19 cellular contexts compared by ENCODE assay signal in genomic region chr5:113507601-113508000, GRCh38. TPM values are rescaled to one million over a fixed set of nuclear protein-coding genes. Genes with fewer than 3 reads are reported as not detected.
DNase-seq lines count a peak whose midpoint lies in the region; ATAC-seq, FAIRE-seq and TF ChIP-seq lines count a peak whose summit lies in the region.
"Had no signal": no experiment of that assay in that cellular context is flagged by ENCODE, and none has a peak within 500 bp of the region (broad histone marks: within the 10 kb centered on the region; RNA-seq: fewer than 3 reads in every experiment).

No MANE protein-coding gene starts in this region.

- H3K27me3 ChIP-seq in K562 (ENCODE audit: control insufficient read depth in 2 of 2, insufficient read depth in 2 of 2, low read length in 2 of 2) (peaks cover 0 to 8% of the 10 kb centered on the region in 2 experiments; a peak in 3 of 5 replicates), hepatocyte (no peaks in the 10 kb centered on the region)
- H3K27me3 ChIP-seq: SJSA1 had no signal

- no peak for FAIRE-seq in K562 (lab: Jason Lieb, UNC)
- no peak for FAIRE-seq in urothelium cell line (lab: Jason Lieb, UNC)
- FAIRE-seq in H54 (lab: Jason Lieb, UNC): no peak

- intact Hi-C loops in K562 (cut with micrococcal nuclease) (loop anchor here (5.0 kb wide), 1 partner anchor 60 kb away; no protein-coding TSS in a partner anchor), Right ventricle myocardium superior (cut with DNase I) (no loop called here)

- no peaks in the 10 kb centered on the region for H3K36me3 Mint-ChIP-seq in activated naive CD8-positive, alpha-beta T cell treated with anti-CD3 and anti-CD28 coated beads, Interleukin-2, amount 10 ng/mL, durations not matched to agents 7 days and 5 days
- H3K36me3 Mint-ChIP-seq in activated naive CD8-positive, alpha-beta T cell treated with anti-CD3 and anti-CD28 coated beads, Interleukin-2, amount 50 U/mL, for 24 hours (ENCODE audit: low read depth): no peaks in the 10 kb centered on the region

- H3K36me3 ChIP-seq in K562 (ENCODE audit: control insufficient read depth, insufficient read depth, low read length) (no peaks in the 10 kb centered on the region), hepatocyte (replicated peaks; ENCODE audit: insufficient read depth, low read depth) (no peaks in the 10 kb centered on the region)
- H3K36me3 ChIP-seq: BLaER1 treated with 17β-estradiol and CSF1 and Interleukin-3, amounts not matched to agents 10 nM and 100 nM; SJSA1; WERI-Rb-1 had no signal

- TF ChIP-seq CTCF in K562 (IDR thresholded peaks at IDR 0.05 in 2 of 3, conservative IDR thresholded peaks at IDR 0.05 in 1 of 3; ENCODE audit: insufficient read depth in 2 of 3, low read depth in 1 of 3, low read length in 3 of 3) (no peak), hepatocyte (IDR thresholded peaks at IDR 0.05; ENCODE audit: poor library complexity) (no peak)

- no peaks in the 10 kb centered on the region for H3K79me2 ChIP-seq in K562 (ENCODE audit: control insufficient read depth, insufficient read depth, low read length)
- no peaks in the 10 kb centered on the region for H3K79me2 ChIP-seq in hepatocyte

- peak overlapping the region; percentile 23 for H3K4me3 Mint-ChIP-seq in activated naive CD8-positive, alpha-beta T cell treated with anti-CD3 and anti-CD28 coated beads, Interleukin-2, amount 10 ng/mL, durations not matched to agents 7 days and 5 days
- H3K4me3 Mint-ChIP-seq in activated naive CD8-positive, alpha-beta T cell treated with anti-CD3 and anti-CD28 coated beads, Interleukin-2, amount 50 U/mL, for 24 hours: no peak overlapping the region
- H3K4me3 Mint-ChIP-seq: T-helper 17 cell had no signal

- in situ Hi-C loops in K562 (cut with MboI): no loop called here

- no peak overlapping the region for H3K9ac ChIP-seq in K562 (ENCODE audit: insufficient read depth in 1 of 2, low read depth in 2 of 2, low read length in 2 of 2)
- H3K9ac ChIP-seq: BLaER1 treated with 17β-estradiol and CSF1 and Interleukin-3, amounts not matched to agents 10 nM and 100 nM had no signal

- no peak for TF ChIP-seq EP300 in K562 (IDR thresholded peaks at IDR 0.05; ENCODE audit: low read length)

- no peak for DNase-seq in activated naive CD8-positive, alpha-beta T cell treated with anti-CD3 and anti-CD28 coated beads, Interleukin-2, amount 10 ng/mL, durations not matched to agents 7 days and 5 days
- no peak for DNase-seq in activated naive CD8-positive, alpha-beta T cell treated with anti-CD3 and anti-CD28 coated beads, Interleukin-2, amount 50 U/mL, for 24 hours
- DNase-seq in MV-4-11 (lab: John Stamatoyannopoulos, UW) (peak; percentile 77), K562 (ENCODE audit: extremely low read depth in 1 of 4, low spot score in 3 of 4) (no peak), urothelium cell line (ENCODE audit: low spot score) (no peak), hepatocyte (ENCODE audit: low spot score) (no peak), H54 (ENCODE audit: insufficient read length, low spot score) (no peak), Right ventricle myocardium superior (no peak)
- DNase-seq: activated CD4-positive, alpha-beta T cell treated with anti-CD3 and anti-CD28 coated beads, Interleukin-2, amount 50 U/mL, for 1 hour; activated T-cell treated with anti-CD3 and anti-CD28 coated beads, Interleukin-2, amount 50 U/mL, for 1 hour; NCI-H1417; NCI-H510A treated with DMSO at 0.1 percent for 48 hours; PC-3; stimulated activated CD4-positive, alpha-beta T cell treated with anti-CD3 and anti-CD28 coated beads, Interleukin-2, amount 100 ng/mL, for 48 hours; T-helper 17 cell; WERI-Rb-1 had no signal

- no peaks in the 10 kb centered on the region for H3K9me2 ChIP-seq in hepatocyte (replicated peaks; ENCODE audit: insufficient read depth)

- ATAC-seq in activated naive CD8-positive, alpha-beta T cell treated with anti-CD3 and anti-CD28 coated beads, Interleukin-2, amount 10 ng/mL, durations not matched to agents 7 days and 5 days (ENCODE audit: low read depth): peak; percentile 60
- ATAC-seq in activated naive CD8-positive, alpha-beta T cell treated with anti-CD3 and anti-CD28 coated beads, Interleukin-2, amount 50 U/mL, for 24 hours: no peak
- ATAC-seq in K562: no peak
- ATAC-seq in Right ventricle myocardium superior (ENCODE audit: poor library complexity): no peak
- ATAC-seq: PC-3, T-helper 17 cell had no signal

- POLR2A ChIA-PET in activated naive CD8-positive, alpha-beta T cell treated with anti-CD3 and anti-CD28 coated beads, Interleukin-2, amount 10 ng/mL, durations not matched to agents 7 days and 5 days (lab: Charles Lee): interaction anchor here (0.9 kb wide), 1 partner anchor 128 kb away, joined by 3 read pairs; no protein-coding TSS in a partner anchor
- POLR2A ChIA-PET in K562 (lab: Yijun Ruan, JAX): interaction anchor here (0.6 kb wide), 1 partner anchor 361 kb away, joined by 3 read pairs; no protein-coding TSS in a partner anchor

- TF ChIP-seq RAD21 in K562 (CRISPR knock-in tag; conservative IDR thresholded peaks at IDR 0.05 in 1 of 2, IDR thresholded peaks at IDR 0.05 in 1 of 2): no peak

- H3K27ac ChIP-seq in K562 (ENCODE audit: extremely low read depth, low read depth, low read length) (no peak overlapping the region), hepatocyte (no peak overlapping the region)
- H3K27ac ChIP-seq: BLaER1 treated with 17β-estradiol and CSF1 and Interleukin-3, amounts not matched to agents 10 nM and 100 nM; SJSA1; WERI-Rb-1 had no signal

- no peak overlapping the region for H3K27ac Mint-ChIP-seq in activated naive CD8-positive, alpha-beta T cell treated with anti-CD3 and anti-CD28 coated beads, Interleukin-2, amount 10 ng/mL, durations not matched to agents 7 days and 5 days
- H3K27ac Mint-ChIP-seq in activated naive CD8-positive, alpha-beta T cell treated with anti-CD3 and anti-CD28 coated beads, Interleukin-2, amount 50 U/mL, for 24 hours: no peak overlapping the region
- H3K27ac Mint-ChIP-seq: T-helper 17 cell had no signal

- H2AFZ ChIP-seq in K562 (ENCODE audit: low read depth, low read length): no peak overlapping the region
- H2AFZ ChIP-seq in hepatocyte: no peak overlapping the region

- H3K4me1 ChIP-seq in K562 (replicated peaks in 1 of 2; ENCODE audit: control insufficient read depth in 2 of 2, insufficient read depth in 2 of 2, low read length in 2 of 2): no peaks in the 10 kb centered on the region
- no peaks in the 10 kb centered on the region for H3K4me1 ChIP-seq in hepatocyte (ENCODE audit: insufficient read depth)

- H3K4me2 ChIP-seq in K562 (ENCODE audit: insufficient read depth, low read length): no peak overlapping the region
- H3K4me2 ChIP-seq in hepatocyte: no peak overlapping the region
- H3K4me2 ChIP-seq: smooth muscle cell had no signal

- TF ChIP-seq POLR2A in K562 (conservative IDR thresholded peaks at IDR 0.05): no peak
- TF ChIP-seq POLR2A in H54 (IDR thresholded peaks at IDR 0.05; ENCODE audit: low read depth, low read length): no peak

- H4K20me1 ChIP-seq in K562 (replicated peaks; ENCODE audit: control insufficient read depth, insufficient read depth, low read length): no peaks in the 10 kb centered on the region
- no peaks in the 10 kb centered on the region for H4K20me1 ChIP-seq in hepatocyte (ENCODE audit: insufficient read depth, poor library complexity, severe bottlenecking)
- H4K20me1 ChIP-seq: BLaER1 treated with 17β-estradiol and CSF1 and Interleukin-3, amounts not matched to agents 10 nM and 100 nM had no signal

- peaks cover 2% of the 10 kb centered on the region for H3K9me3 ChIP-seq in K562 (replicated peaks; ENCODE audit: control insufficient read depth, insufficient read depth, low read depth, low read length)
- no peaks in the 10 kb centered on the region for H3K9me3 ChIP-seq in hepatocyte (ENCODE audit: low read depth)
- H3K9me3 ChIP-seq: SJSA1 had no signal

- no peaks in the 10 kb centered on the region for H3K9me1 ChIP-seq in K562 (ENCODE audit: control insufficient read depth, insufficient read depth, low read length)

- CTCF ChIA-PET in K562 (lab: Yijun Ruan, JAX; ENCODE audit: low intra/inter-chr PET ratio): no interaction called here

- no TSS peak for BruUV-seq in K562 (replicated peaks; lab: Mats Ljungman, UMichigan)

- H3K4me1 Mint-ChIP-seq in activated naive CD8-positive, alpha-beta T cell treated with anti-CD3 and anti-CD28 coated beads, Interleukin-2, amount 10 ng/mL, durations not matched to agents 7 days and 5 days: peaks cover 22% of the 10 kb centered on the region
- no peaks in the 10 kb centered on the region for H3K4me1 Mint-ChIP-seq in activated naive CD8-positive, alpha-beta T cell treated with anti-CD3 and anti-CD28 coated beads, Interleukin-2, amount 50 U/mL, for 24 hours

- H3K27me3 Mint-ChIP-seq in activated naive CD8-positive, alpha-beta T cell treated with anti-CD3 and anti-CD28 coated beads, Interleukin-2, amount 10 ng/mL, durations not matched to agents 7 days and 5 days: peaks cover 44% of the 10 kb centered on the region
- peaks cover 41% of the 10 kb centered on the region for H3K27me3 Mint-ChIP-seq in activated naive CD8-positive, alpha-beta T cell treated with anti-CD3 and anti-CD28 coated beads, Interleukin-2, amount 50 U/mL, for 24 hours

- no peaks in the 10 kb centered on the region for H3K9me3 Mint-ChIP-seq in activated naive CD8-positive, alpha-beta T cell treated with anti-CD3 and anti-CD28 coated beads, Interleukin-2, amount 10 ng/mL, durations not matched to agents 7 days and 5 days
- no peaks in the 10 kb centered on the region for H3K9me3 Mint-ChIP-seq in activated naive CD8-positive, alpha-beta T cell treated with anti-CD3 and anti-CD28 coated beads, Interleukin-2, amount 50 U/mL, for 24 hours

- H3K4me3 ChIP-seq in K562 (no peak overlapping the region), hepatocyte (no peak overlapping the region)
- H3K4me3 ChIP-seq: BLaER1 treated with 17β-estradiol and CSF1 and Interleukin-3, amounts not matched to agents 10 nM and 100 nM; SJSA1; smooth muscle cell had no signal

RNA-seq across cellular contexts. Expression of gene YTHDC2, which starts 5.9 kb away (rescaled TPM):
- total RNA-seq in activated naive CD8-positive, alpha-beta T cell treated with anti-CD3 and anti-CD28 coated beads, Interleukin-2, amount 10 ng/mL, durations not matched to agents 7 days and 5 days: 10 to 100 TPM; 37.7 to 37.9 TPM
- 23.4 and 114 TPM in 2 replicates for total RNA-seq in K562 (2011; cell fraction: chromatin; rRNA removed; ENCODE audit: low replicate concordance)
- 17.3 and 19.3 TPM in 2 replicates for total RNA-seq in K562 (2011; cell fraction: nucleolus; rRNA removed)
- 26.2 and 27.1 TPM in 2 replicates for total RNA-seq in K562 (2011; cell fraction: nucleoplasm; rRNA removed)
- total RNA-seq in K562 (2014; rRNA removed): 14.5 and 18.4 TPM in 2 replicates
- total RNA-seq in K562 (2014; rRNA removed; fragmentation: Illumina TruSeq; extraction: Trizol): 21.3 and 21.6 TPM in 2 replicates
- total RNA-seq in K562 (2015; rRNA removed; fragmentation: Illumina TruSeq; extraction: Trizol): 17.0 and 17.9 TPM in 2 replicates
- 20.0 and 20.3 TPM in 2 replicates for total RNA-seq in K562 (2021)
- 11.7 and 15.6 TPM in 2 replicates for polyA plus RNA-seq in K562 (2011; rRNA removed)
- 2.5 and 4.2 TPM in 2 replicates for polyA plus RNA-seq in K562 (2011; cell fraction: cytosol; rRNA removed)
- polyA plus RNA-seq in K562 (2011; cell fraction: nucleus; rRNA removed): 16.5 and 18.9 TPM in 2 replicates
- polyA plus RNA-seq in K562 (2012): 9.9 and 10.4 TPM in 2 replicates
- polyA plus RNA-seq in K562 (2014; fragmentation: Illumina TruSeq; extraction: Trizol): 15.2 and 15.9 TPM in 2 replicates
- 1 to 10 TPM; 2.7 to 5.1 TPM for polyA plus RNA-seq in K562 (2014; fragmentation: Nextera tagmentation; extraction: Ambion mirVana)
- polyA plus RNA-seq in K562 (2014; rRNA removed): 14.0 and 16.0 TPM in 2 replicates
- polyA minus RNA-seq in K562 (2011; rRNA and poly(A)+ RNA removed): 39.6 and 52.6 TPM in 2 replicates
- polyA minus RNA-seq in K562 (2011; cell fraction: cytosol; rRNA and poly(A)+ RNA removed): 9.2 and 9.6 TPM in 2 replicates
- polyA minus RNA-seq in K562 (2011; cell fraction: nucleus; rRNA and poly(A)+ RNA removed): 43.6 and 46.3 TPM in 2 replicates
- total RNA-seq in hepatocyte: 25.6 and 26.3 TPM in 2 replicates
- 9.1 and 11.1 TPM in 2 replicates for polyA plus RNA-seq in hepatocyte
- total RNA-seq in Right ventricle myocardium superior: 12.9 TPM

RNA-seq across cellular contexts. Expression of gene MCC, which starts 19.3 kb away (rescaled TPM):
- total RNA-seq in activated naive CD8-positive, alpha-beta T cell treated with anti-CD3 and anti-CD28 coated beads, Interleukin-2, amount 10 ng/mL, durations not matched to agents 7 days and 5 days: 1 to 10 TPM; 3.8 to 4.4 TPM
- total RNA-seq in K562 (2011; cell fraction: chromatin; rRNA removed; ENCODE audit: low replicate concordance): 0.05 TPM in 1 of 2 replicates, not detected in the other
- total RNA-seq in K562 (2011; cell fraction: nucleolus; rRNA removed): 0.13 TPM in 1 of 2 replicates, not detected in the other
- 0.15 TPM in 1 of 2 replicates, not detected in the other for total RNA-seq in K562 (2011; cell fraction: nucleoplasm; rRNA removed)
- total RNA-seq in K562 (2014; rRNA removed) (0.04 TPM in 1 of 2 replicates, not detected in the other), K562 (2014; rRNA removed; fragmentation: Illumina TruSeq; extraction: Trizol) (0.04 and 0.06 TPM in 2 replicates), K562 (2015; rRNA removed; fragmentation: Illumina TruSeq; extraction: Trizol) (0.04 TPM in 1 of 2 replicates, not detected in the other), K562 (2021) (0.07 and 0.18 TPM in 2 replicates), hepatocyte (22.0 and 31.5 TPM in 2 replicates), Right ventricle myocardium superior (29.4 TPM)
- polyA plus RNA-seq in K562 (2011; rRNA removed) (0.01 and 0.06 TPM in 2 replicates), K562 (2014; fragmentation: Illumina TruSeq; extraction: Trizol) (0.03 and 0.07 TPM in 2 replicates), K562 (2014; fragmentation: Nextera tagmentation; extraction: Ambion mirVana) (under 1 TPM; 0.06 to 0.24 TPM), K562 (2014; rRNA removed) (0.04 and 0.05 TPM in 2 replicates), hepatocyte (8.3 and 13.2 TPM in 2 replicates)
- under 0.01 and 0.03 TPM in 2 replicates for polyA plus RNA-seq in K562 (2011; cell fraction: cytosol; rRNA removed)
- polyA plus RNA-seq in K562 (2011; cell fraction: nucleus; rRNA removed): not detected in 2 replicates
- polyA plus RNA-seq in K562 (2012): 0.08 and 0.11 TPM in 2 replicates
- polyA minus RNA-seq in K562 (2011; rRNA and poly(A)+ RNA removed): 0.03 and 0.04 TPM in 2 replicates
- polyA minus RNA-seq in K562 (2011; cell fraction: cytosol; rRNA and poly(A)+ RNA removed): not detected in 2 replicates
- polyA minus RNA-seq in K562 (2011; cell fraction: nucleus; rRNA and poly(A)+ RNA removed): 0.27 TPM in 1 of 2 replicates, not detected in the other

Comparison
In these comparisons a context has a peak if more than half of its experiments do, and no peak if none do; other contexts are left out.
1. RNA of gene MCC, which starts 19.3 kb away (total RNA-seq): 22.0 to 31.5 TPM in hepatocyte, 29.4 TPM in Right ventricle myocardium superior (single experiment) and 3.8 to 4.4 TPM in activated naive CD8-positive, alpha-beta T cell treated with anti-CD3 and anti-CD28 coated beads, Interleukin-2, amount 10 ng/mL, durations not matched to agents 7 days and 5 days; 0.04 to 0.18 TPM in K562; every median in the first group is over 4 times any median in the second.